In genomic region chr6:47044418-47044817, GRCh38 we compare ENCODE assay signal across 14 cellular contexts. TPM values are rescaled to one million over a fixed set of nuclear protein-coding genes. Genes with fewer than 3 reads are reported as not detected.
DNase-seq lines count a peak whose midpoint lies in the region; ATAC-seq and TF ChIP-seq lines count a peak whose summit lies in the region.
"Had no signal": no experiment of that assay in that cellular context is flagged by ENCODE, and none has a peak within 500 bp of the region (broad histone marks: within the 10 kb centered on the region; RNA-seq: fewer than 3 reads in every experiment).

No MANE protein-coding gene starts in this region.

- H3K4me1 ChIP-seq in gastrocnemius medialis, result no peaks in the 10 kb centered on the region

- H3K9me3 Mint-ChIP-seq in type B pancreatic cell, result peaks cover 1% of the 10 kb centered on the region
- H3K9me3 Mint-ChIP-seq in activated T-helper 1 cell treated with anti-CD3 and anti-CD28 coated beads, Interleukin-12 subunit alpha, Interleukin-12 subunit beta, Interleukin-2, Interleukin-4 antibody, amounts not matched to agents 30 ng/mL and 10 ng/mL and 1 ng/mL, durations not matched to agents 14 hours and 24 hours and 36 hours, result no peaks in the 10 kb centered on the region
- H3K9me3 Mint-ChIP-seq: activated naive CD8-positive, alpha-beta T cell treated with anti-CD3 and anti-CD28 coated beads, Interleukin-2, amount 10 ng/mL, durations not matched to agents 7 days and 5 days had no signal

- TF ChIP-seq CTCF in type B pancreatic cell (conservative IDR thresholded peaks at IDR 0.05), result no peak
- no peak for TF ChIP-seq CTCF in gastrocnemius medialis (IDR thresholded peaks at IDR 0.05 in 4 of 5, conservative IDR thresholded peaks at IDR 0.05 in 1 of 5)

- POLR2A ChIA-PET in HEK293T (lab: Yijun Ruan, JAX), result interaction anchor here (0.5 kb wide), 1 partner anchor 9 kb away, joined by 3 read pairs; no protein-coding TSS in a partner anchor

- no peaks in the 10 kb centered on the region for H3K27me3 Mint-ChIP-seq in type B pancreatic cell
- peaks cover 3% of the 10 kb centered on the region for H3K27me3 Mint-ChIP-seq in activated T-helper 1 cell treated with anti-CD3 and anti-CD28 coated beads, Interleukin-12 subunit alpha, Interleukin-12 subunit beta, Interleukin-2, Interleukin-4 antibody, amounts not matched to agents 30 ng/mL and 10 ng/mL and 1 ng/mL, durations not matched to agents 14 hours and 24 hours and 36 hours (ENCODE audit: insufficient read depth)

- no peak for ATAC-seq in gastrocnemius medialis

- CTCF ChIA-PET in HEK293T (lab: Yijun Ruan, JAX), result no interaction called here

- no peaks in the 10 kb centered on the region for H3K9me3 ChIP-seq in gastrocnemius medialis
- H3K9me3 ChIP-seq: sigmoid colon, testis had no signal

- no peak overlapping the region for H3K4me3 Mint-ChIP-seq in type B pancreatic cell
- no peak overlapping the region for H3K4me3 Mint-ChIP-seq in activated T-helper 1 cell treated with anti-CD3 and anti-CD28 coated beads, Interleukin-12 subunit alpha, Interleukin-12 subunit beta, Interleukin-2, Interleukin-4 antibody, amounts not matched to agents 30 ng/mL and 10 ng/mL and 1 ng/mL, durations not matched to agents 14 hours and 24 hours and 36 hours
- H3K4me3 Mint-ChIP-seq: activated naive CD8-positive, alpha-beta T cell treated with anti-CD3 and anti-CD28 coated beads, Interleukin-2, amount 10 ng/mL, durations not matched to agents 7 days and 5 days had no signal

- TF ChIP-seq POLR2A in gastrocnemius medialis (IDR thresholded peaks at IDR 0.05), result no peak

- no peak overlapping the region for H3K4me3 ChIP-seq in gastrocnemius medialis
- H3K4me3 ChIP-seq: sigmoid colon, testis had no signal

- H3K27me3 ChIP-seq in gastrocnemius medialis, result no peaks in the 10 kb centered on the region
- H3K27me3 ChIP-seq: sigmoid colon, testis had no signal

- in situ Hi-C loops in gastrocnemius medialis (cut with MboI; ENCODE audit: low sequenced_read_pairs in 4 of 4), result loop anchor here in 3 of 4 donors (10.0 kb wide), 1 partner anchor 200 kb away; no protein-coding TSS in a partner anchor

- no peaks in the 10 kb centered on the region for H3K36me3 ChIP-seq in gastrocnemius medialis
- H3K36me3 ChIP-seq: sigmoid colon had no signal

- no peak overlapping the region for H3K27ac ChIP-seq in gastrocnemius medialis
- H3K27ac ChIP-seq: sigmoid colon, testis had no signal

- peaks cover 29% of the 10 kb centered on the region for H3K4me1 Mint-ChIP-seq in type B pancreatic cell (ENCODE audit: unreplicated experiment)
- H3K4me1 Mint-ChIP-seq in activated T-helper 1 cell treated with anti-CD3 and anti-CD28 coated beads, Interleukin-12 subunit alpha, Interleukin-12 subunit beta, Interleukin-2, Interleukin-4 antibody, amounts not matched to agents 30 ng/mL and 10 ng/mL and 1 ng/mL, durations not matched to agents 14 hours and 24 hours and 36 hours (ENCODE audit: low read depth), result peaks cover 5% of the 10 kb centered on the region

- no peaks in the 10 kb centered on the region for H3K36me3 Mint-ChIP-seq in type B pancreatic cell
- no peaks in the 10 kb centered on the region for H3K36me3 Mint-ChIP-seq in activated T-helper 1 cell treated with anti-CD3 and anti-CD28 coated beads, Interleukin-12 subunit alpha, Interleukin-12 subunit beta, Interleukin-2, Interleukin-4 antibody, amounts not matched to agents 30 ng/mL and 10 ng/mL and 1 ng/mL, durations not matched to agents 14 hours and 24 hours and 36 hours (ENCODE audit: low read depth)
- H3K36me3 Mint-ChIP-seq: activated naive CD8-positive, alpha-beta T cell treated with anti-CD3 and anti-CD28 coated beads, Interleukin-2, amount 10 ng/mL, durations not matched to agents 7 days and 5 days had no signal

- intact Hi-C loops in gastrocnemius medialis (cut with DNase I; ENCODE audit: low total_unique reads), result no loop called here
- intact Hi-C loops in activated T-helper 1 cell treated with anti-CD3 and anti-CD28 coated beads, Interleukin-12 subunit alpha, Interleukin-12 subunit beta, Interleukin-2, Interleukin-4 antibody, amounts not matched to agents 30 ng/mL and 10 ng/mL and 1 ng/mL, durations not matched to agents 14 hours and 24 hours and 36 hours (cut with micrococcal nuclease), result no loop called here

- H3K27ac Mint-ChIP-seq in type B pancreatic cell, result peak overlapping the region; percentile 88
- no peak overlapping the region for H3K27ac Mint-ChIP-seq in activated T-helper 1 cell treated with anti-CD3 and anti-CD28 coated beads, Interleukin-12 subunit alpha, Interleukin-12 subunit beta, Interleukin-2, Interleukin-4 antibody, amounts not matched to agents 30 ng/mL and 10 ng/mL and 1 ng/mL, durations not matched to agents 14 hours and 24 hours and 36 hours
- H3K27ac Mint-ChIP-seq: activated naive CD8-positive, alpha-beta T cell treated with anti-CD3 and anti-CD28 coated beads, Interleukin-2, amount 10 ng/mL, durations not matched to agents 7 days and 5 days had no signal

- DNase-seq in NCI-H510A treated with DMSO at 0.1 percent for 48 hours (lab: John Stamatoyannopoulos, UW), result peak; percentile 49
- DNase-seq in NCI-H510A (lab: John Stamatoyannopoulos, UW), result no peak
- DNase-seq in SW 1271 (lab: John Stamatoyannopoulos, UW), result peak; percentile 36 to 61
- peak; percentile 64 for DNase-seq in glomerular visceral epithelial cell (ENCODE audit: extremely low spot score)
- no peak for DNase-seq in type B pancreatic cell (ENCODE audit: extremely low spot score, unreplicated experiment)
- no peak for DNase-seq in HEK293T (ENCODE audit: extremely low spot score)
- no peak for DNase-seq in gastrocnemius medialis
- DNase-seq in activated T-helper 1 cell treated with anti-CD3 and anti-CD28 coated beads, Interleukin-12 subunit alpha, Interleukin-12 subunit beta, Interleukin-2, Interleukin-4 antibody, amounts not matched to agents 30 ng/mL and 10 ng/mL and 1 ng/mL, durations not matched to agents 14 hours and 24 hours and 36 hours (ENCODE audit: low spot score), result no peak
- DNase-seq: activated CD8-positive, alpha-beta memory T cell treated with anti-CD3 and anti-CD28 coated beads for 24 hours; activated naive CD8-positive, alpha-beta T cell treated with anti-CD3 and anti-CD28 coated beads, Interleukin-2, amount 10 ng/mL, durations not matched to agents 7 days and 5 days; effector memory CD4-positive, alpha-beta T cell; NCI-H1092 treated with DMSO at 0.1 percent for 48 hours; sigmoid colon; testis had no signal

TF ChIP-seq in HEK293T, 16 proteins besides CTCF, POLR2A, EP300 and RAD21:
- TF ChIP-seq ARNT (IDR thresholded peaks at IDR 0.05) (no peak), NFRKB (IDR thresholded peaks at IDR 0.05) (no peak), HDGF (IDR thresholded peaks at IDR 0.05; ENCODE audit: borderline replicate concordance) (no peak)

RNA-seq across cellular contexts. Expression of gene ADGRF1, which starts 2.3 kb away (rescaled TPM):
- 20.0 and 36.0 TPM in 2 replicates for total RNA-seq in type B pancreatic cell (ENCODE audit: low replicate concordance)
- total RNA-seq in gastrocnemius medialis, result not detected
- not detected in 2 replicates for total RNA-seq in activated T-helper 1 cell treated with anti-CD3 and anti-CD28 coated beads, Interleukin-12 subunit alpha, Interleukin-12 subunit beta, Interleukin-2, Interleukin-4 antibody, amounts not matched to agents 30 ng/mL and 10 ng/mL and 1 ng/mL, durations not matched to agents 14 hours and 24 hours and 36 hours
- total RNA-seq: activated naive CD8-positive, alpha-beta T cell treated with anti-CD3 and anti-CD28 coated beads, Interleukin-2, amount 10 ng/mL, durations not matched to agents 7 days and 5 days; sigmoid colon had no signal

Comparison
In these comparisons a context has a peak if more than half of its experiments do, and no peak if none do; other contexts are left out.
1. DNase-seq: peak in NCI-H510A treated with DMSO at 0.1 percent for 48 hours (single experiment), SW 1271 (2 of 2) and glomerular visceral epithelial cell (single experiment); none in NCI-H510A (single experiment), type B pancreatic cell (single experiment), HEK293T (single experiment), gastrocnemius medialis (0 of 2) and activated T-helper 1 cell treated with anti-CD3 and anti-CD28 coated beads, Interleukin-12 subunit alpha, Interleukin-12 subunit beta, Interleukin-2, Interleukin-4 antibody, amounts not matched to agents 30 ng/mL and 10 ng/mL and 1 ng/mL, durations not matched to agents 14 hours and 24 hours and 36 hours (single experiment).
2. RNA of gene ADGRF1, which starts 2.3 kb away (total RNA-seq): 20.0 to 36.0 TPM in type B pancreatic cell; not detected in gastrocnemius medialis and not detected in activated T-helper 1 cell treated with anti-CD3 and anti-CD28 coated beads, Interleukin-12 subunit alpha, Interleukin-12 subunit beta, Interleukin-2, Interleukin-4 antibody, amounts not matched to agents 30 ng/mL and 10 ng/mL and 1 ng/mL, durations not matched to agents 14 hours and 24 hours and 36 hours; every median in the first group is over 10 times any median in the second.